Comparison of ENCODE assay signal across 23 cellular contexts in genomic region chr5:115856936-115857524, GRCh38. TPM values are rescaled to one million over a fixed set of nuclear protein-coding genes. Genes with fewer than 3 reads are reported as not detected.
DNase-seq lines count a peak whose midpoint lies in the region; ATAC-seq, FAIRE-seq and TF ChIP-seq lines count a peak whose summit lies in the region.
"Had no signal": no experiment of that assay in that cellular context is flagged by ENCODE, and none has a peak within 500 bp of the region (broad histone marks: within the 10 kb centered on the region; RNA-seq: fewer than 3 reads in every experiment).

No MANE protein-coding gene starts in this region.

- H3K4me3 ChIP-seq in cardiac muscle cell (no peak overlapping the region), SK-N-MC (peak overlapping the region; percentile 59; the same call in 1 of the 2 replicates), keratinocyte (ENCODE audit: control insufficient read depth in 2 of 3, extremely low read depth in 1 of 3, insufficient read depth in 2 of 3, low read depth in 1 of 3, low read length in 3 of 3) (no peak overlapping the region), thoracic aorta (peak overlapping the region; percentile 30)
- H3K4me3 ChIP-seq: adrenal gland, breast epithelium, lung had no signal

- dilution Hi-C loops in keratinocyte (cut with MboI; ENCODE audit: extremely low pct_ligation_motif_present, low sequenced_read_pairs): no loop called here

- H3K36me3 ChIP-seq in cardiac muscle cell (no peaks in the 10 kb centered on the region), SK-N-MC (ENCODE audit: insufficient read depth, low read length) (peaks cover 6% of the 10 kb centered on the region), keratinocyte (ENCODE audit: control insufficient read depth in 2 of 2, extremely low read depth in 1 of 2, insufficient read depth in 2 of 2, low read length in 2 of 2) (no peaks in the 10 kb centered on the region), thoracic aorta (no peaks in the 10 kb centered on the region)
- H3K36me3 ChIP-seq: adrenal gland, BE2C, breast epithelium had no signal

- H3K27me3 ChIP-seq in cardiac muscle cell: no peaks in the 10 kb centered on the region
- no peaks in the 10 kb centered on the region for H3K27me3 ChIP-seq in keratinocyte (ENCODE audit: control insufficient read depth, extremely low read depth, insufficient read depth, low read length)
- H3K27me3 ChIP-seq in thoracic aorta (replicated peaks; ENCODE audit: insufficient read depth): no peaks in the 10 kb centered on the region
- H3K27me3 ChIP-seq: adrenal gland, BE2C, breast epithelium had no signal

- intact Hi-C loops in Right ventricle myocardium superior (cut with DNase I): no loop called here

- H3K4me2 ChIP-seq in keratinocyte (ENCODE audit: control insufficient read depth, extremely low read depth, insufficient read depth, low read depth, low read length): no peak overlapping the region

- no peaks in the 10 kb centered on the region for H3K9me3 ChIP-seq in cardiac muscle cell (ENCODE audit: low read depth)
- H3K9me3 ChIP-seq in SK-N-MC (ENCODE audit: low read depth, low read length): 0 out of 2 replicates have a peak, but pooled peaks cover 4% of the 10 kb centered on the region
- no peaks in the 10 kb centered on the region for H3K9me3 ChIP-seq in keratinocyte (ENCODE audit: control insufficient read depth, low read depth, low read length)
- H3K9me3 ChIP-seq in thoracic aorta: no peaks in the 10 kb centered on the region
- H3K9me3 ChIP-seq: adrenal gland, BE2C, breast epithelium had no signal

- ATAC-seq in Right ventricle myocardium superior (ENCODE audit: poor library complexity) (no peak), thoracic aorta (ENCODE audit: insufficient number of reproducible peaks, low FRiP score, low read depth) (peak; percentile 37), GM21360 (IDR thresholded peaks at IDR 0.05; ENCODE audit: unreplicated experiment) (no peak)
- ATAC-seq: activated CD8-positive, alpha-beta T cell treated with anti-CD3 and anti-CD28 coated beads, Interleukin-2, amount 10 ng/mL, durations not matched to agents 7 days and 5 days had no signal

- H3K4me1 ChIP-seq in cardiac muscle cell (ENCODE audit: low read depth) (peaks cover 5% of the 10 kb centered on the region), keratinocyte (ENCODE audit: control insufficient read depth, extremely low read depth, insufficient read depth, low read length) (peaks cover 20% of the 10 kb centered on the region), thoracic aorta (ENCODE audit: control insufficient read depth in 1 of 2, low read depth in 2 of 2) (peaks cover 29 to 48% of the 10 kb centered on the region in 2 donors)
- H3K4me1 ChIP-seq: BE2C had no signal

- peak overlapping the region; percentile 1 for H3K9ac ChIP-seq in SK-N-MC (ENCODE audit: insufficient read length)
- H3K9ac ChIP-seq in keratinocyte (ENCODE audit: control insufficient read depth, extremely low read depth, insufficient read depth, low read length): no peak overlapping the region

- CTCF ChIA-PET in HEK293T (lab: Yijun Ruan, JAX): no interaction called here

- peaks cover 96% of the 10 kb centered on the region for H3K79me2 ChIP-seq in keratinocyte (ENCODE audit: control insufficient read depth, insufficient read depth, low read length)

- H3K9me1 ChIP-seq in keratinocyte (ENCODE audit: control insufficient read depth, extremely low read depth, insufficient read depth, low read length): no peaks in the 10 kb centered on the region

- H3K27ac ChIP-seq in cardiac muscle cell (peak overlapping the region; percentile 1), SK-N-MC (peak overlapping the region; percentile 69), keratinocyte (ENCODE audit: control insufficient read depth, insufficient read depth, low read length) (peak overlapping the region; percentile 6), thoracic aorta (peak overlapping the region; percentile 15 to 20)
- H3K27ac ChIP-seq: adrenal gland, breast epithelium, epithelial cell of prostate, RWPE1 had no signal

- H2AFZ ChIP-seq in keratinocyte (ENCODE audit: control insufficient read depth, low read length): no peak overlapping the region

- no peaks in the 10 kb centered on the region for H4K20me1 ChIP-seq in keratinocyte (ENCODE audit: control insufficient read depth, extremely low read depth, insufficient read depth, low read length)

- DNase-seq in cardiac muscle cell (ENCODE audit: low read depth in 1 of 2, low spot score in 1 of 2) (no peak), Right ventricle myocardium superior (no peak), SK-N-MC (ENCODE audit: low read depth, low spot score) (no peak), keratinocyte (ENCODE audit: low read depth, low spot score) (no peak), thoracic aorta (ENCODE audit: low spot score) (no peak), HEK293T (ENCODE audit: extremely low spot score) (no peak)
- no peak for DNase-seq in stimulated activated CD4-positive, alpha-beta T cell treated with anti-CD3 and anti-CD28 coated beads, Interleukin-4, amount 100 ng/mL, for 24 hours
- DNase-seq: activated CD4-positive, alpha-beta T cell treated with anti-CD3 and anti-CD28 coated beads for 1 hour; activated CD8-positive, alpha-beta T cell treated with anti-CD3 and anti-CD28 coated beads, Interleukin-2, amount 10 ng/mL, durations not matched to agents 7 days and 5 days; activated naive CD4-positive, alpha-beta T cell; activated T-cell treated with anti-CD3 and anti-CD28 coated beads, Interleukin-2, amount 50 U/mL, for 1 hour; adrenal gland; BE2C; NCI-H1436; NCI-H524; occipital lobe; stimulated activated CD4-positive, alpha-beta T cell treated with anti-CD3 and anti-CD28 coated beads, Interleukin-12 subunit alpha, Interleukin-12 subunit beta, amount 100 ng/mL, for 4 hours had no signal

- POLR2A ChIA-PET in HEK293T (lab: Yijun Ruan, JAX): interaction anchor here (1.6 kb wide), 1 partner anchor 12 kb away, joined by 5 read pairs; no protein-coding TSS in a partner anchor

- no peak for FAIRE-seq in keratinocyte (lab: Jason Lieb, UNC)
- FAIRE-seq: A204.1 had no signal

- TF ChIP-seq CTCF in cardiac muscle cell (IDR thresholded peaks at IDR 0.05; ENCODE audit: low read depth, low read length) (no peak), keratinocyte (optimal IDR thresholded peaks at IDR 0.05 in 1 of 3, IDR thresholded peaks at IDR 0.05 in 1 of 3, conservative IDR thresholded peaks at IDR 0.05 in 1 of 3; ENCODE audit: extremely low read depth in 1 of 3, insufficient read depth in 2 of 3, low read length in 3 of 3) (no peak), thoracic aorta (IDR thresholded peaks at IDR 0.05) (no peak)

TF ChIP-seq in HEK293T, 16 proteins besides CTCF, POLR2A, EP300 and RAD21 (continues in another document):
- TF ChIP-seq SP1 (IDR thresholded peaks at IDR 0.05) (no peak), PKNOX1 (IDR thresholded peaks at IDR 0.05) (no peak), HDGF (IDR thresholded peaks at IDR 0.05; ENCODE audit: borderline replicate concordance) (no peak), ZNF384 (IDR thresholded peaks at IDR 0.05) (no peak), CTBP1 (IDR thresholded peaks at IDR 0.05; ENCODE audit: borderline replicate concordance) (no peak), FOXK2 (IDR thresholded peaks at IDR 0.05) (no peak), FOXA1 (IDR thresholded peaks at IDR 0.05) (no peak), SUZ12 (IDR thresholded peaks at IDR 0.05) (no peak)

RNA-seq across cellular contexts. Expression of gene AP3S1, which starts 15.3 kb away (rescaled TPM):
- total RNA-seq in cardiac muscle cell (45.5 and 62.5 TPM in 2 replicates), Right ventricle myocardium superior (49.1 TPM), thoracic aorta (10 to 100 TPM; 54.7 to 83.7 TPM)
- polyA plus RNA-seq in cardiac muscle cell (86.6 and 88.1 TPM in 2 replicates), keratinocyte (72.4 to 153 TPM (median 77.4 TPM) in 3 replicates)
- polyA plus RNA-seq in keratinocyte (2011; ENCODE audit: low read depth): 89.2 TPM
- polyA plus RNA-seq in keratinocyte (2011; cell fraction: cytosol; rRNA removed): 84.3 and 149 TPM in 2 replicates
- polyA plus RNA-seq in keratinocyte (2011; cell fraction: nucleus; rRNA removed): 18.0 and 37.1 TPM in 2 replicates
- polyA plus RNA-seq in keratinocyte (2012; ENCODE audit: low replicate concordance): 94.5 and 116 TPM in 2 replicates
- 4.3 to 58.3 TPM (median 15.1 TPM) in 3 replicates for polyA minus RNA-seq in keratinocyte
- polyA minus RNA-seq in keratinocyte (2011; cell fraction: cytosol; rRNA and poly(A)+ RNA removed): 50.5 TPM
- polyA minus RNA-seq in keratinocyte (2011; cell fraction: nucleus; rRNA and poly(A)+ RNA removed): 16.0 and 25.1 TPM in 2 replicates

RNA-seq across cellular contexts. Expression of gene ATG12, which starts 15.7 kb away (rescaled TPM):
- total RNA-seq in cardiac muscle cell: 31.4 and 31.6 TPM in 2 replicates
- 60.8 and 86.3 TPM in 2 replicates for polyA plus RNA-seq in cardiac muscle cell
- 23.0 TPM for total RNA-seq in Right ventricle myocardium superior
- 43.9 to 90.7 TPM (median 60.7 TPM) in 3 replicates for polyA plus RNA-seq in keratinocyte
- polyA plus RNA-seq in keratinocyte (2011; ENCODE audit: low read depth): 22.3 TPM
- 45.7 and 96.5 TPM in 2 replicates for polyA plus RNA-seq in keratinocyte (2011; cell fraction: cytosol; rRNA removed)
- polyA plus RNA-seq in keratinocyte (2011; cell fraction: nucleus; rRNA removed): 38.0 and 54.8 TPM in 2 replicates
- 37.1 and 58.5 TPM in 2 replicates for polyA plus RNA-seq in keratinocyte (2012; ENCODE audit: low replicate concordance)
- polyA minus RNA-seq in keratinocyte: 8.9 to 52.7 TPM (median 26.8 TPM) in 3 replicates
- polyA minus RNA-seq in keratinocyte (2011; cell fraction: cytosol; rRNA and poly(A)+ RNA removed): 18.2 TPM
- 12.6 and 21.1 TPM in 2 replicates for polyA minus RNA-seq in keratinocyte (2011; cell fraction: nucleus; rRNA and poly(A)+ RNA removed)
- 10 to 100 TPM; 32.6 to 89.8 TPM for total RNA-seq in thoracic aorta

RNA-seq across cellular contexts. Expression of gene CDO1, which starts 40.6 kb away (rescaled TPM):
- total RNA-seq in cardiac muscle cell (19.0 and 27.1 TPM in 2 replicates), Right ventricle myocardium superior (9.2 TPM), thoracic aorta (100 to 1,000 TPM in 1 of 2 donors, 10 to 100 TPM in 1; 70.7 to 132 TPM)
- polyA plus RNA-seq in cardiac muscle cell (14.5 and 16.1 TPM in 2 replicates), keratinocyte (not detected in 3 replicates)
- not detected for polyA plus RNA-seq in keratinocyte (2011; ENCODE audit: low read depth)
- polyA plus RNA-seq in keratinocyte (2011; cell fraction: cytosol; rRNA removed): 0.04 TPM in 1 of 2 replicates, not detected in the other
- not detected in 2 replicates for polyA plus RNA-seq in keratinocyte (2011; cell fraction: nucleus; rRNA removed)
- not detected in 2 replicates for polyA plus RNA-seq in keratinocyte (2012; ENCODE audit: low replicate concordance)
- 0.32 TPM in 1 of 3 replicates, not detected in the others for polyA minus RNA-seq in keratinocyte
- not detected for polyA minus RNA-seq in keratinocyte (2011; cell fraction: cytosol; rRNA and poly(A)+ RNA removed)
- polyA minus RNA-seq in keratinocyte (2011; cell fraction: nucleus; rRNA and poly(A)+ RNA removed): not detected in 2 replicates

Comparison
In these comparisons a context has a peak if more than half of its experiments do, and no peak if none do; other contexts are left out.
1. H3K27ac ChIP-seq: peak in every context shown above with its lines; median percentile 69 in SK-N-MC; 18 in thoracic aorta; 6 in keratinocyte; 1 in cardiac muscle cell.
2. H3K4me3 ChIP-seq: peak in SK-N-MC (single experiment) and thoracic aorta (single experiment); none in cardiac muscle cell (single experiment) and keratinocyte (0 of 3).